8 cellular contexts compared by ENCODE assay signal in genomic region chr12:14239935-14240872, GRCh38.
A peak's percentile ranks its signal among the peaks of the same experiment; 100 is the strongest.
DNase-seq lines count a peak whose midpoint lies in the region; ATAC-seq and TF ChIP-seq lines count a peak whose summit lies in the region.

No MANE protein-coding gene starts in this region.

- DNase-seq in activated T-cell treated with anti-CD3 and anti-CD28 coated beads, Interleukin-2, amount 50 U/mL, for 4 hours: no peak
- no peak for DNase-seq in right lobe of liver
- DNase-seq in NCI-H1694 (lab: John Stamatoyannopoulos, UW): no peak
- no peak for DNase-seq in inferior parietal cortex (ENCODE audit: extremely low spot score)
- DNase-seq in NCI-H1048 (lab: John Stamatoyannopoulos, UW): no peak

- peaks cover 11% of the 10 kb centered on the region for H3K9me3 Mint-ChIP-seq in activated T-cell treated with anti-CD3 and anti-CD28 coated beads, Interleukin-2, amount 50 U/mL, for 4 hours

- 62% methylated on average over 11 of the region's 11 CpGs for WGBS in right lobe of liver (ENCODE audit: insufficient coverage, low coverage, low lambda C conversion rate, missing lambda C conversion rate)

- H3K36me3 ChIP-seq in ES-I3 (ENCODE audit: insufficient read depth, low read length) (no peaks in the 10 kb centered on the region), HUES6 (ENCODE audit: control insufficient read depth, insufficient read depth, low read length) (no peaks in the 10 kb centered on the region), right lobe of liver (no peaks in the 10 kb centered on the region)

- no peak for TF ChIP-seq POLR2A in right lobe of liver (IDR thresholded peaks at IDR 0.05)

- ATAC-seq in GM21447 (IDR thresholded peaks at IDR 0.05; ENCODE audit: unreplicated experiment) (peak; percentile 53), right lobe of liver (peak in 2 of 4 donors; percentile 5 to 7)
- peak in 1 of 2 donors; percentile 20 for ATAC-seq in activated T-cell treated with anti-CD3 and anti-CD28 coated beads, Interleukin-2, amount 50 U/mL, for 4 hours

- H3K27me3 ChIP-seq in HUES6 (ENCODE audit: control insufficient read depth, insufficient read depth, low read length) (no peaks in the 10 kb centered on the region), right lobe of liver (no peaks in the 10 kb centered on the region)

- no peaks in the 10 kb centered on the region for H3K27me3 Mint-ChIP-seq in activated T-cell treated with anti-CD3 and anti-CD28 coated beads, Interleukin-2, amount 50 U/mL, for 4 hours (ENCODE audit: low read depth)

- peak overlapping the region; percentile 80 for H3K4me3 Mint-ChIP-seq in activated T-cell treated with anti-CD3 and anti-CD28 coated beads, Interleukin-2, amount 50 U/mL, for 4 hours

- H3K4me3 ChIP-seq in HUES6 (ENCODE audit: low read depth, low read length) (peak overlapping the region; percentile 22; the same call in 1 of the 2 replicates), right lobe of liver (no peak overlapping the region)

- peaks cover 2% of the 10 kb centered on the region for H3K36me3 Mint-ChIP-seq in activated T-cell treated with anti-CD3 and anti-CD28 coated beads, Interleukin-2, amount 50 U/mL, for 4 hours (ENCODE audit: insufficient read depth)

- TF ChIP-seq CTCF in right lobe of liver (IDR thresholded peaks at IDR 0.05): no peak

- peaks cover 24% of the 10 kb centered on the region for H3K4me1 Mint-ChIP-seq in activated T-cell treated with anti-CD3 and anti-CD28 coated beads, Interleukin-2, amount 50 U/mL, for 4 hours (ENCODE audit: low read depth)

- peaks cover 6% of the 10 kb centered on the region; the same call in 1 of the 2 replicates for H3K4me1 ChIP-seq in ES-I3 (ENCODE audit: insufficient read depth, low read length)
- peaks cover 20% of the 10 kb centered on the region for H3K4me1 ChIP-seq in HUES6 (ENCODE audit: control insufficient read depth, insufficient read depth, low read length)
- H3K4me1 ChIP-seq in right lobe of liver: peaks cover 0 to 21% (median 5%) of the 10 kb centered on the region in 4 donors

- peaks cover 9% of the 10 kb centered on the region for H3K9me3 ChIP-seq in ES-I3 (ENCODE audit: control insufficient read depth, insufficient read depth, low read length)
- H3K9me3 ChIP-seq in HUES6 (ENCODE audit: control insufficient read depth, insufficient read depth, low read depth, low read length): peaks cover 17% of the 10 kb centered on the region
- no peaks in the 10 kb centered on the region for H3K9me3 ChIP-seq in right lobe of liver

- H3K9ac ChIP-seq in ES-I3 (ENCODE audit: low read depth, low read length) (peak overlapping the region; percentile 51), HUES6 (ENCODE audit: low read length) (peak overlapping the region; percentile 30)

- H3K27ac ChIP-seq in HUES6 (ENCODE audit: low read depth, low read length) (peak overlapping the region; percentile 18; the same call in 1 of the 2 replicates), right lobe of liver (peak overlapping the region; percentile 0 to 25 (median 20))

- intact Hi-C loops in right lobe of liver (cut with DNase I): no loop called here
